ENCODE assay signal across 13 cellular contexts in genomic region chr3:119598410-119599098, GRCh38. TPM values are rescaled to one million over a fixed set of nuclear protein-coding genes. Genes with fewer than 3 reads are reported as not detected.
DNase-seq lines count a peak whose midpoint lies in the region; ATAC-seq, FAIRE-seq and TF ChIP-seq lines count a peak whose summit lies in the region.
"Had no signal": no experiment of that assay in that cellular context is flagged by ENCODE, and none has a peak within 500 bp of the region (broad histone marks: within the 10 kb centered on the region; RNA-seq: fewer than 3 reads in every experiment).

No MANE protein-coding gene starts in this region.

- H3K4me3 ChIP-seq in parathyroid adenoma (ENCODE audit: low read depth, low read length), result no peak overlapping the region

- ATAC-seq in GM18520 (IDR thresholded peaks at IDR 0.05; ENCODE audit: unreplicated experiment) (peak; percentile 47), GM21381 (IDR thresholded peaks at IDR 0.05; ENCODE audit: unreplicated experiment) (peak; percentile 43), HG03135 (IDR thresholded peaks at IDR 0.05; ENCODE audit: unreplicated experiment) (peak; percentile 37)

- H3K79me2 ChIP-seq in parathyroid adenoma, result no peaks in the 10 kb centered on the region

- H3K9me3 ChIP-seq in parathyroid adenoma (ENCODE audit: control insufficient read depth, low read length), result no peaks in the 10 kb centered on the region

- no peak for TF ChIP-seq CTCF in parathyroid adenoma (IDR thresholded peaks at IDR 0.05)
- TF ChIP-seq CTCF in D721Med (IDR thresholded peaks at IDR 0.05; ENCODE audit: insufficient read depth, missing control alignments), result no peak

- H3K27me3 ChIP-seq in parathyroid adenoma (ENCODE audit: control insufficient read depth, insufficient read depth, low read length), result no peaks in the 10 kb centered on the region

- H3K9ac ChIP-seq in parathyroid adenoma, result no peak overlapping the region

- H3K4me2 ChIP-seq in parathyroid adenoma (ENCODE audit: low read length), result no peak overlapping the region

- DNase-seq in H4 (ENCODE audit: low spot score) (no peak), D721Med (ENCODE audit: insufficient read length, low spot score) (no peak)
- no peak for DNase-seq in effector CD8-positive, alpha-beta T cell (lab: John Stamatoyannopoulos, UW)
- no peak for DNase-seq in activated CD4-positive, alpha-beta T cell treated with anti-CD3 and anti-CD28 coated beads, Interleukin-2, amount 50 U/mL, for 48 hours
- DNase-seq: DMS79, NCI-H187 treated with DMSO at 0.1 percent for 48 hours, SHP77 treated with DMSO at 0.1 percent for 48 hours had no signal

- H3K36me3 ChIP-seq in parathyroid adenoma (ENCODE audit: control insufficient read depth, insufficient read depth, low read length), result no peaks in the 10 kb centered on the region

- H2AFZ ChIP-seq in parathyroid adenoma, result peak overlapping the region; percentile 40

- H3K4me1 ChIP-seq in parathyroid adenoma, result peaks cover 38% of the 10 kb centered on the region

- H3K27ac ChIP-seq in parathyroid adenoma, result peak overlapping the region; percentile 67

- no peak for FAIRE-seq in D721Med (lab: Jason Lieb, UNC)

RNA-seq across cellular contexts. Expression of gene PLA1A, which starts 0.9 kb away (rescaled TPM):
- total RNA-seq in H4 (2014; rRNA removed; shearing (Covaris generic)), result 0.04 and 0.18 TPM in 2 replicates

RNA-seq across cellular contexts. Expression of gene ADPRH, which starts 19.3 kb away (rescaled TPM):
- not detected in 2 replicates for total RNA-seq in H4 (2014; rRNA removed; shearing (Covaris generic))

RNA-seq across cellular contexts. Expression of gene CD80, which starts 39.1 kb away (rescaled TPM):
- total RNA-seq in H4 (2014; rRNA removed; shearing (Covaris generic)), result not detected in 2 replicates
- total RNA-seq: dermis microvascular lymphatic vessel endothelial cell, osteocyte had no signal
